ENCODE assay signal across 12 cellular contexts in genomic region chr1:204692852-204693356, GRCh38. TPM values are rescaled to one million over a fixed set of nuclear protein-coding genes. Genes with fewer than 3 reads are reported as not detected.
"Had no signal": no experiment of that assay in that cellular context is flagged by ENCODE, and none has a peak within 500 bp of the region (broad histone marks: within the 10 kb centered on the region; RNA-seq: fewer than 3 reads in every experiment).

No MANE protein-coding gene starts in this region.

- H3K27me3 ChIP-seq: esophagus muscularis mucosa, pancreas had no signal

- H3K27ac ChIP-seq: esophagus muscularis mucosa, pancreas, skin epidermis, VCaP had no signal

- H3K27ac Mint-ChIP-seq: activated CD4-positive, alpha-beta memory T cell treated with anti-CD3 and anti-CD28 coated beads, Interleukin-2, amount 10 ng/mL, durations not matched to agents 7 days and 5 days; activated CD4-positive, alpha-beta T cell treated with anti-CD3 and anti-CD28 coated beads for 36 hours; activated naive CD8-positive, alpha-beta T cell treated with anti-CD3 and anti-CD28 coated beads, Interleukin-2, amount 10 ng/mL, durations not matched to agents 7 days and 5 days had no signal

- H3K9me3 Mint-ChIP-seq: activated CD4-positive, alpha-beta memory T cell treated with anti-CD3 and anti-CD28 coated beads, Interleukin-2, amount 10 ng/mL, durations not matched to agents 7 days and 5 days; activated naive CD8-positive, alpha-beta T cell treated with anti-CD3 and anti-CD28 coated beads, Interleukin-2, amount 10 ng/mL, durations not matched to agents 7 days and 5 days had no signal

- H3K36me3 Mint-ChIP-seq: activated naive CD8-positive, alpha-beta T cell treated with anti-CD3 and anti-CD28 coated beads, Interleukin-2, amount 10 ng/mL, durations not matched to agents 7 days and 5 days had no signal

- H3K36me3 ChIP-seq: esophagus muscularis mucosa, pancreas had no signal

- H3K4me1 ChIP-seq: esophagus muscularis mucosa, pancreas had no signal

- H3K4me3 Mint-ChIP-seq: activated CD4-positive, alpha-beta memory T cell treated with anti-CD3 and anti-CD28 coated beads, Interleukin-2, amount 10 ng/mL, durations not matched to agents 7 days and 5 days; activated CD4-positive, alpha-beta T cell treated with anti-CD3 and anti-CD28 coated beads for 36 hours; activated naive CD8-positive, alpha-beta T cell treated with anti-CD3 and anti-CD28 coated beads, Interleukin-2, amount 10 ng/mL, durations not matched to agents 7 days and 5 days had no signal

- DNase-seq: activated CD4-positive, alpha-beta memory T cell treated with anti-CD3 and anti-CD28 coated beads, Interleukin-2, amount 10 ng/mL, durations not matched to agents 7 days and 5 days; activated CD4-positive, alpha-beta T cell treated with anti-CD3 and anti-CD28 coated beads for 36 hours; activated naive CD8-positive, alpha-beta T cell treated with anti-CD3 and anti-CD28 coated beads, Interleukin-2, amount 10 ng/mL, durations not matched to agents 7 days and 5 days; anterior cingulate cortex; cerebellar nuclear complex; dermis blood vessel endothelial cell; islet precursor cell; T-helper 1 cell had no signal

- ATAC-seq: activated CD4-positive, alpha-beta T cell treated with anti-CD3 and anti-CD28 coated beads for 36 hours; pancreas had no signal

- FAIRE-seq: pancreas had no signal

- H3K9me3 ChIP-seq: esophagus muscularis mucosa, pancreas had no signal

- H3K4me3 ChIP-seq: esophagus muscularis mucosa, pancreas, skin epidermis had no signal

RNA-seq across cellular contexts. Expression of gene LRRN2, which starts 7.4 kb away (rescaled TPM):
- total RNA-seq: activated naive CD8-positive, alpha-beta T cell treated with anti-CD3 and anti-CD28 coated beads, Interleukin-2, amount 10 ng/mL, durations not matched to agents 7 days and 5 days had no signal
